ENCODE assay signal across 9 cellular contexts in genomic region chr22:23182289-23183106, GRCh38. TPM values are rescaled to one million over a fixed set of nuclear protein-coding genes. Genes with fewer than 3 reads are reported as not detected.
A peak's percentile ranks its signal among the peaks of the same experiment; 100 is the strongest.
DNase-seq lines count a peak whose midpoint lies in the region; ATAC-seq and TF ChIP-seq lines count a peak whose summit lies in the region.
"Had no signal": no experiment of that assay in that cellular context is flagged by ENCODE, and none has a peak within 500 bp of the region (broad histone marks: within the 10 kb centered on the region; RNA-seq: fewer than 3 reads in every experiment).

No MANE protein-coding gene starts in this region.

- WGBS in heart left ventricle, 4 donors = 51 to 61% (median 54%) methylated on average over 11 to 13 of the region's 13 CpGs

- TF ChIP-seq CTCF in heart left ventricle (IDR thresholded peaks at IDR 0.05) (no peak), RWPE2 (IDR thresholded peaks at IDR 0.05; ENCODE audit: poor library complexity, severe bottlenecking) (no peak), astrocyte of the cerebellum (IDR thresholded peaks at IDR 0.05; ENCODE audit: low read depth, low read length, missing control alignments) (no peak)

- peaks cover 0 to under 1% (median 0%) of the 10 kb centered on the region in 9 donors for H3K36me3 ChIP-seq in heart left ventricle
- H3K36me3 ChIP-seq in RWPE2 (ENCODE audit: low read depth) = peaks cover 49% of the 10 kb centered on the region

- DNase-seq in heart left ventricle = peak in 2 of 5 donors; percentile 5 to 11
- no peak for DNase-seq in left ventricle myocardium superior
- no peak for DNase-seq in RWPE2 (ENCODE audit: low spot score)
- no peak for DNase-seq in astrocyte of the cerebellum (ENCODE audit: low read depth)
- no peak for DNase-seq in left colon
- DNase-seq in stimulated activated CD4-positive, alpha-beta T cell treated with anti-CD3 and anti-CD28 coated beads, TNF-alpha, amount 100 ng/mL, for 4 hours (ENCODE audit: low read depth in 3 of 3) = peak in 2 of 3 experiments; percentile 28 to 44
- no peak for DNase-seq in NCI-H1930 (lab: John Stamatoyannopoulos, UW)
- no peak for DNase-seq in amniotic stem cell (lab: John Stamatoyannopoulos, UW)

- H3K9me3 ChIP-seq in heart left ventricle = no peaks in the 10 kb centered on the region
- H3K9me3 ChIP-seq in RWPE2 (ENCODE audit: severe bottlenecking) = peaks cover 9% of the 10 kb centered on the region
- H3K9me3 ChIP-seq: mucosa of descending colon had no signal

- intact Hi-C loops in heart left ventricle (cut with DNase I) (loop anchor here in 9 of 10 donors (5.0 kb wide), 5 partner anchors 35 to 55 kb away; no protein-coding TSS in a partner anchor), left ventricle myocardium superior (cut with micrococcal nuclease) (no loop called here), left colon (cut with DNase I, micrococcal nuclease) (no loop called here)

- TF ChIP-seq POLR2A in heart left ventricle (IDR thresholded peaks at IDR 0.05) = no peak

- H3K27ac ChIP-seq in heart left ventricle = peak overlapping the region in 4 of 12 donors; percentile 11 to 34 (median 22)
- H3K27ac ChIP-seq in RWPE2 (ENCODE audit: poor library complexity, severe bottlenecking) = peak overlapping the region; percentile 71

- in situ Hi-C loops in astrocyte of the cerebellum (cut with HindIII; ENCODE audit: low sequenced_read_pairs) = no loop called here

- H3K27me3 ChIP-seq in heart left ventricle (no peaks in the 10 kb centered on the region), RWPE2 (ENCODE audit: insufficient read depth, poor library complexity, severe bottlenecking) (no peaks in the 10 kb centered on the region)

- H3K4me1 ChIP-seq in heart left ventricle = peaks cover 11 to 64% (median 49%) of the 10 kb centered on the region in 12 donors
- peaks cover 5% of the 10 kb centered on the region for H3K4me1 ChIP-seq in RWPE2 (ENCODE audit: insufficient read depth, poor library complexity, severe bottlenecking)

- no peak for ATAC-seq in heart left ventricle
- no peak for ATAC-seq in left ventricle myocardium superior
- ATAC-seq in RWPE2 (ENCODE audit: low read depth) = peak; percentile 66
- ATAC-seq in left colon = peak; percentile 3

- peak overlapping the region; percentile 23 to 90 (median 71) for H3K4me3 ChIP-seq in heart left ventricle
- peak overlapping the region; percentile 76 for H3K4me3 ChIP-seq in RWPE2 (ENCODE audit: severe bottlenecking)
- H3K4me3 ChIP-seq in astrocyte of the cerebellum (ENCODE audit: low read depth, low read length) = peak overlapping the region; percentile 52

RNA-seq across cellular contexts. Expression of gene BCR, which starts 2.2 kb away (rescaled TPM):
- total RNA-seq in heart left ventricle (10 to 100 TPM; 24.0 to 51.1 (median 29.3) TPM), left ventricle myocardium superior (25.0 TPM), left colon (10 to 100 TPM; 55.5 to 57.5 TPM)
- polyA plus RNA-seq in heart left ventricle = 10 to 100 TPM; 12.6 to 22.4 TPM

RNA-seq across cellular contexts. Expression of gene RAB36, which starts 37.2 kb away (rescaled TPM):
- 1 to 10 TPM in 2 of 9 donors, under 1 TPM in 7; 0.25 to 3.2 (median 0.54) TPM for total RNA-seq in heart left ventricle
- polyA plus RNA-seq in heart left ventricle = under 1 TPM; 0.11 to 0.55 TPM
- total RNA-seq in left ventricle myocardium superior = 0.74 TPM
- 1 to 10 TPM; 1.1 to 1.2 TPM for total RNA-seq in left colon

RNA-seq across cellular contexts. Expression of gene RSPH14, which starts 40.7 kb away (rescaled TPM):
- not detected for total RNA-seq in heart left ventricle
- not detected for polyA plus RNA-seq in heart left ventricle
- total RNA-seq in left ventricle myocardium superior = not detected
- under 1 TPM in 1 of 2 donors, not detected in 1; 0.82 TPM for total RNA-seq in left colon

Comparison
In these comparisons a context has a peak if more than half of its experiments do, and no peak if none do; other contexts are left out.
1. intact Hi-C loops: an anchor here in heart left ventricle (5.0 kb wide); none called in left ventricle myocardium superior and left colon.
2. ATAC-seq: peak in RWPE2 (single experiment) and left colon (single experiment); none in heart left ventricle (0 of 4) and left ventricle myocardium superior (single experiment).
3. DNase-seq: peak in stimulated activated CD4-positive, alpha-beta T cell treated with anti-CD3 and anti-CD28 coated beads, TNF-alpha, amount 100 ng/mL, for 4 hours (2 of 3); none in left ventricle myocardium superior (single experiment), RWPE2 (single experiment), astrocyte of the cerebellum (single experiment), left colon (0 of 2), NCI-H1930 (0 of 2) and amniotic stem cell (single experiment).
4. Peak in every context shown above with its lines, with median percentiles within 50 percentile points of each other: H3K4me3 ChIP-seq.